ENCODE assay signal across 21 cellular contexts in the genomic region with DNA sequence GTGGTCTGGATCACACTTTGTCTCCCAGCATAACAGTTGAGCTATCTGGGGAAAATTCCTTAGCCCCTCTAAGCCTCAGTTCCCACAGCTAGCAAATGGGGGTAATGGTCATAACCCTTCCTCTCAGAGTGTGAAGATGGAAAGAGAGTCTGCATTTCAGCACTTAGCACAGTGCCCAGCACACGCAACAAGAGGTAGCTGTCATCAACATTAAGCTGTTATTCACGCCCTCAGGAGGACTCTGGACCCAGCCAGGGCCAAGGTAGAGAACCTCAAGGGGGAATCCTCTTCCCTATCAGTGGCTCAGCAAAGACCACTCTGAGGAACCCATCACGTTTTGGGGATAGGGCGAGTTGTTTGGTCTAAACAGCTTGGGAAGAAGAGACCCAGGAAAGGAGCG.
A peak's percentile ranks its signal among the peaks of the same experiment; 100 is the strongest.
DNase-seq lines count a peak whose midpoint lies in the region; ATAC-seq, FAIRE-seq and TF ChIP-seq lines count a peak whose summit lies in the region.
"Had no signal": no experiment of that assay in that cellular context is flagged by ENCODE, and none has a peak within 500 bp of the region (broad histone marks: within the 10 kb centered on the region; RNA-seq: fewer than 3 reads in every experiment).

No MANE protein-coding gene starts in this region.

- TF ChIP-seq POLR2A in heart left ventricle (IDR thresholded peaks at IDR 0.05), result no peak
- TF ChIP-seq POLR2A in H1 (IDR thresholded peaks at IDR 0.05; ENCODE audit: control extremely low read depth in 1 of 2, low read depth in 2 of 2, low read length in 2 of 2), result no peak
- TF ChIP-seq POLR2A in HepG2 (IDR thresholded peaks at IDR 0.05; ENCODE audit: insufficient read depth in 1 of 2, low read depth in 2 of 2, low read length in 2 of 2), result no peak

- H3K9ac ChIP-seq in H1 (replicated peaks in 1 of 4; ENCODE audit: extremely low read depth in 1 of 4, low read depth in 3 of 4, low read length in 3 of 4) (no peak overlapping the region), HepG2 (ENCODE audit: insufficient read depth, low read depth, low read length) (no peak overlapping the region)
- H3K9ac ChIP-seq: BLaER1 had no signal

- H2AFZ ChIP-seq in H1 (ENCODE audit: low read length) (no peak overlapping the region), hepatocyte (no peak overlapping the region), HepG2 (ENCODE audit: low read length) (no peak overlapping the region)

- no peak overlapping the region for H3K14ac ChIP-seq in H1 (ENCODE audit: insufficient read length)

- no peak for TF ChIP-seq RAD21 in H1 (IDR thresholded peaks at IDR 0.05 in 1 of 2, conservative IDR thresholded peaks at IDR 0.05 in 1 of 2; ENCODE audit: low read depth in 2 of 2, low read length in 2 of 2)
- no peak for TF ChIP-seq RAD21 in HepG2 (CRISPR knock-in tag; IDR thresholded peaks at IDR 0.05)

- no peak overlapping the region for H4K5ac ChIP-seq in H1 (ENCODE audit: insufficient read length, low read depth, low read length)

- CTCF ChIA-PET in H1 (lab: Charles Lee; ENCODE audit: partially characterized antibody), result interaction anchor here (1.0 to 2.6 kb wide), 5 partner anchors 8 to 71 kb away, joined by 3 to 8 read pairs (median 4); no protein-coding TSS in a partner anchor
- CTCF ChIA-PET in HepG2 (lab: Yijun Ruan, JAX; ENCODE audit: low intra/inter-chr PET ratio, low total read pairs), result no interaction called here

- no peak overlapping the region for H3K23ac ChIP-seq in H1 (ENCODE audit: insufficient read length)

- no peaks in the 10 kb centered on the region; the same call in 1 of the 2 replicates for H3K23me2 ChIP-seq in H1 (ENCODE audit: low read depth, low read length)

- H3K79me2 ChIP-seq in H1 (ENCODE audit: control insufficient read depth in 1 of 2, insufficient read depth in 2 of 2, low read length in 2 of 2), result no peaks in the 10 kb centered on the region
- H3K79me2 ChIP-seq in hepatocyte, result no peaks in the 10 kb centered on the region
- no peaks in the 10 kb centered on the region for H3K79me2 ChIP-seq in HepG2 (ENCODE audit: insufficient read depth, low read length)

- TF ChIP-seq CTCF in heart left ventricle (IDR thresholded peaks at IDR 0.05), result no peak
- TF ChIP-seq CTCF in right atrium auricular region (IDR thresholded peaks at IDR 0.05), result no peak
- no peak for TF ChIP-seq CTCF in H1 (IDR thresholded peaks at IDR 0.05; ENCODE audit: control extremely low read depth in 1 of 3, insufficient read depth in 1 of 3, low read depth in 1 of 3, low read length in 3 of 3)
- TF ChIP-seq CTCF in hepatocyte (IDR thresholded peaks at IDR 0.05; ENCODE audit: poor library complexity), result no peak
- TF ChIP-seq CTCF in HepG2 (CRISPR knock-in tag; IDR thresholded peaks at IDR 0.05), result no peak
- TF ChIP-seq CTCF in foreskin keratinocyte (conservative IDR thresholded peaks at IDR 0.05), result no peak

- ATAC-seq in heart left ventricle, result peak in 3 of 4 donors; percentile 35 to 53 (median 37)
- ATAC-seq in HepG2, result no peak
- ATAC-seq in foreskin keratinocyte, result no peak
- ATAC-seq: CD8-positive, alpha-beta T cell had no signal

- H3K9me2 ChIP-seq in hepatocyte (replicated peaks; ENCODE audit: insufficient read depth), result no peaks in the 10 kb centered on the region

- no peaks in the 10 kb centered on the region for H3K9me3 ChIP-seq in heart left ventricle
- no peaks in the 10 kb centered on the region for H3K9me3 ChIP-seq in right atrium auricular region
- H3K9me3 ChIP-seq in H1 (ENCODE audit: insufficient read depth in 2 of 2, low read depth in 1 of 2, low read length in 1 of 2), result no peaks in the 10 kb centered on the region
- no peaks in the 10 kb centered on the region for H3K9me3 ChIP-seq in hepatocyte (ENCODE audit: low read depth)
- H3K9me3 ChIP-seq in small intestine (ENCODE audit: control insufficient read depth, low read depth), result no peaks in the 10 kb centered on the region
- H3K9me3 ChIP-seq in HepG2 (ENCODE audit: low read length), result no peaks in the 10 kb centered on the region
- H3K9me3 ChIP-seq: BLaER1 had no signal

- H2BK5ac ChIP-seq in H1 (ENCODE audit: low read depth, low read length), result no peak overlapping the region

- intact Hi-C loops in heart left ventricle (cut with DNase I) (no loop called here), HepG2 (cut with micrococcal nuclease; ENCODE audit: unreplicated experiment) (no loop called here)

- H2BK20ac ChIP-seq in H1 (ENCODE audit: low read length), result 0 out of 2 replicates have a peak overlapping the region, but pooled peaks have one; percentile 34

- no peak for FAIRE-seq in H1 (lab: Jason Lieb, UNC)
- FAIRE-seq in small intestine (lab: Jason Lieb, UNC), result no peak
- no peak for FAIRE-seq in HepG2 (lab: Jason Lieb, UNC)
- FAIRE-seq: A204.1, D721Med, GM12891 had no signal

- H3K27ac ChIP-seq in heart left ventricle (no peak overlapping the region), right atrium auricular region (no peak overlapping the region), H1 (ENCODE audit: low read depth, low read length) (no peak overlapping the region), hepatocyte (peak overlapping the region; percentile 85), small intestine (ENCODE audit: low read depth in 1 of 2, low read length in 1 of 2) (no peak overlapping the region), HepG2 (ENCODE audit: extremely low read length, insufficient read depth, low read length) (no peak overlapping the region), foreskin keratinocyte (no peak overlapping the region)
- H3K27ac ChIP-seq: BLaER1, C4-2B had no signal

- TF ChIP-seq EP300 in H1 (IDR thresholded peaks at IDR 0.05; ENCODE audit: borderline replicate concordance in 1 of 2, low read depth in 2 of 2, low read length in 2 of 2), result no peak
- TF ChIP-seq EP300 in HepG2 (IDR thresholded peaks at IDR 0.05; ENCODE audit: low read depth in 2 of 2, low read length in 2 of 2), result no peak
- no peak for TF ChIP-seq EP300 in HepG2 (CRISPR knock-in tag; IDR thresholded peaks at IDR 0.05; ENCODE audit: borderline replicate concordance)

- in situ Hi-C loops in HepG2 (cut with HindIII; ENCODE audit: extremely low pct_ligation_motif_present, low pct_unique_long_range_greater_than_20kb), result no loop called here

- WGBS in heart left ventricle, 4 donors, result 78 to 86% (median 82%) methylated on average over 5 of the region's 5 CpGs
- 91% methylated on average over 5 of the region's 5 CpGs; no CpG with 5 or more reads in 1 of the 2 experiments for WGBS in H1 (ENCODE audit: extremely low coverage in 1 of 2, insufficient coverage in 1 of 2, insufficient read length in 1 of 2, insufficient replicate concordance in 2 of 2, low coverage in 1 of 2, low lambda C conversion rate in 2 of 2, missing lambda C conversion rate in 1 of 2), 2 experiments
- WGBS in hepatocyte (ENCODE audit: low lambda C conversion rate, missing lambda C conversion rate), result 94% methylated on average over 5 of the region's 5 CpGs
- WGBS in small intestine, 3 donors, result 61 to 83% (median 72%) methylated on average over 5 of the region's 5 CpGs
- WGBS in HepG2 (ENCODE audit: low lambda C conversion rate), result 9% methylated on average over 5 of the region's 5 CpGs

- no peaks in the 10 kb centered on the region for H3K27me3 ChIP-seq in heart left ventricle
- H3K27me3 ChIP-seq in right atrium auricular region, result no peaks in the 10 kb centered on the region
- no peaks in the 10 kb centered on the region; a peak in 1 of 7 replicates for H3K27me3 ChIP-seq in H1 (replicated peaks in 1 of 4; ENCODE audit: control insufficient read depth in 3 of 4, extremely low read depth in 1 of 4, insufficient read depth in 3 of 4, low read length in 3 of 4)
- no peaks in the 10 kb centered on the region for H3K27me3 ChIP-seq in hepatocyte
- no peaks in the 10 kb centered on the region for H3K27me3 ChIP-seq in small intestine (ENCODE audit: control insufficient read depth in 2 of 2, insufficient read depth in 2 of 2, low read length in 2 of 2)
- peaks cover 0 to 15% of the 10 kb centered on the region in 2 experiments; a peak in 4 of 5 replicates for H3K27me3 ChIP-seq in HepG2 (ENCODE audit: control insufficient read depth in 1 of 2, insufficient read depth in 2 of 2, low read length in 2 of 2)
- H3K27me3 ChIP-seq in foreskin keratinocyte, result no peaks in the 10 kb centered on the region
- H3K27me3 ChIP-seq: BLaER1 had no signal

- H3K79me1 ChIP-seq in H1 (ENCODE audit: low read depth, low read length), result no peaks in the 10 kb centered on the region

- no peak overlapping the region for H4K91ac ChIP-seq in H1 (replicated peaks; ENCODE audit: insufficient read length, low read length)

- POLR2A ChIA-PET in H1 (lab: Charles Lee; ENCODE audit: partially characterized antibody), result interaction anchor here (1.1 kb wide), 1 partner anchor 1007 kb away, joined by 3 read pairs; no protein-coding TSS in a partner anchor
- POLR2A ChIA-PET in HepG2 (lab: Yijun Ruan, JAX), result no interaction called here

- H3K36me3 ChIP-seq in heart left ventricle (no peaks in the 10 kb centered on the region), right atrium auricular region (no peaks in the 10 kb centered on the region), H1 (ENCODE audit: control insufficient read depth in 2 of 4, insufficient read depth in 4 of 4, low read length in 3 of 4) (no peaks in the 10 kb centered on the region), hepatocyte (replicated peaks; ENCODE audit: insufficient read depth, low read depth) (no peaks in the 10 kb centered on the region), small intestine (ENCODE audit: control insufficient read depth in 2 of 2, insufficient read depth in 2 of 2, low read length in 2 of 2) (no peaks in the 10 kb centered on the region), HepG2 (replicated peaks in 1 of 2; ENCODE audit: control insufficient read depth in 1 of 2, insufficient read depth in 2 of 2, low read length in 2 of 2) (no peaks in the 10 kb centered on the region)
- H3K36me3 ChIP-seq: BLaER1 had no signal

- H3K18ac ChIP-seq in H1 (ENCODE audit: extremely low read depth, low read length), result no peak overlapping the region

- no TSS peak for BruUV-seq in HepG2 (replicated peaks; lab: Mats Ljungman, UMichigan)

- H4K8ac ChIP-seq in H1 (ENCODE audit: extremely low read depth, insufficient read depth, low read length), result no peak overlapping the region

- H2BK15ac ChIP-seq in H1 (ENCODE audit: low read length), result no peak overlapping the region

- no peak overlapping the region for H3K4ac ChIP-seq in H1 (replicated peaks; ENCODE audit: insufficient read length, low read depth, low read length)

- H3K4me3 ChIP-seq in heart left ventricle (no peak overlapping the region), right atrium auricular region (no peak overlapping the region), H1 (ENCODE audit: extremely low read depth in 1 of 4, insufficient read depth in 2 of 4, low read depth in 3 of 4, low read length in 4 of 4) (no peak overlapping the region), hepatocyte (no peak overlapping the region), small intestine (ENCODE audit: low read depth in 1 of 2, low read length in 2 of 2) (no peak overlapping the region), HepG2 (replicated peaks in 1 of 3; ENCODE audit: insufficient read depth in 1 of 3, low read depth in 2 of 3, low read length in 3 of 3) (no peak overlapping the region)
- H3K4me3 ChIP-seq: BLaER1 had no signal

- H4K20me1 ChIP-seq in H1 (replicated peaks in 1 of 2; ENCODE audit: control insufficient read depth in 1 of 2, insufficient read depth in 2 of 2, low read length in 2 of 2) (no peaks in the 10 kb centered on the region), hepatocyte (ENCODE audit: insufficient read depth, poor library complexity, severe bottlenecking) (no peaks in the 10 kb centered on the region), HepG2 (ENCODE audit: insufficient read depth, low read length) (no peaks in the 10 kb centered on the region)
- H4K20me1 ChIP-seq: BLaER1 had no signal

- H2BK120ac ChIP-seq in H1 (replicated peaks; ENCODE audit: low read depth, low read length), result no peak overlapping the region

- DNase-seq in heart left ventricle (no peak), right atrium auricular region (ENCODE audit: low spot score) (no peak), H1 (ENCODE audit: low read depth in 1 of 2, low spot score in 2 of 2) (no peak), hepatocyte (ENCODE audit: low spot score) (no peak), small intestine (peak; percentile 22), DMS53 (lab: John Stamatoyannopoulos, UW) (no peak), HepG2 (ENCODE audit: low spot score) (no peak), foreskin keratinocyte (no peak)
- DNase-seq: CD4-positive, CD25-positive, alpha-beta regulatory T cell; CD8-positive, alpha-beta T cell; DMS 273 treated with DMSO at 0.1 percent for 48 hours; DMS79 treated with DMSO at 0.1 percent for 48 hours; GF-D8; GOT3; H7; HCEC 1CT had no signal

- no peak overlapping the region for H3K56ac ChIP-seq in H1 (replicated peaks; ENCODE audit: insufficient read length, low read depth, low read length)

- H3K4me1 ChIP-seq in heart left ventricle, result no peaks in the 10 kb centered on the region
- H3K4me1 ChIP-seq in right atrium auricular region, result no peaks in the 10 kb centered on the region
- H3K4me1 ChIP-seq in H1 (replicated peaks in 1 of 4; ENCODE audit: control insufficient read depth in 3 of 4, insufficient read depth in 4 of 4, low read length in 3 of 4), result peaks cover 5 to 19% (median 12%) of the 10 kb centered on the region in 4 experiments
- H3K4me1 ChIP-seq in hepatocyte (ENCODE audit: insufficient read depth), result peaks cover 17% of the 10 kb centered on the region
- H3K4me1 ChIP-seq in small intestine (ENCODE audit: control insufficient read depth in 2 of 2, insufficient read depth in 1 of 2, low read depth in 1 of 2, low read length in 1 of 2), result no peaks in the 10 kb centered on the region
- no peaks in the 10 kb centered on the region for H3K4me1 ChIP-seq in HepG2 (ENCODE audit: insufficient read depth, low read length)
- H3K4me1 ChIP-seq in foreskin keratinocyte, result peaks cover 22% of the 10 kb centered on the region

- H2AK5ac ChIP-seq in H1 (ENCODE audit: low read depth, low read length), result no peak overlapping the region

- H3K4me2 ChIP-seq in H1 (ENCODE audit: insufficient read depth in 1 of 2, low read depth in 2 of 2, low read length in 2 of 2), result no peak overlapping the region
- no peak overlapping the region for H3K4me2 ChIP-seq in hepatocyte
- no peak overlapping the region for H3K4me2 ChIP-seq in HepG2 (ENCODE audit: low read depth, low read length)
- H3K4me2 ChIP-seq: BLaER1 had no signal

- H2BK12ac ChIP-seq in H1 (ENCODE audit: low read depth, low read length), result peak overlapping the region; percentile 78; the same call in 1 of the 2 replicates

Comparison
In these comparisons a context has a peak if more than half of its experiments do, and no peak if none do; other contexts are left out.
1. ATAC-seq: peak in heart left ventricle (3 of 4); none in HepG2 (single experiment) and foreskin keratinocyte (single experiment).